In genomic region chr21:43866233-43866632, GRCh38 we compare ENCODE assay signal across 8 cellular contexts. TPM values are rescaled to one million over a fixed set of nuclear protein-coding genes. Genes with fewer than 3 reads are reported as not detected.
DNase-seq lines count a peak whose midpoint lies in the region; ATAC-seq, FAIRE-seq and TF ChIP-seq lines count a peak whose summit lies in the region.

No MANE protein-coding gene starts in this region.

- H3K9me3 ChIP-seq in SK-N-MC (ENCODE audit: low read depth, low read length) (no peaks in the 10 kb centered on the region), breast epithelium (no peaks in the 10 kb centered on the region), keratinocyte (ENCODE audit: control insufficient read depth, low read depth, low read length) (no peaks in the 10 kb centered on the region)

- ATAC-seq in HG03469 (IDR thresholded peaks at IDR 0.05; ENCODE audit: unreplicated experiment) = no peak

- H3K4me1 ChIP-seq in breast epithelium = peaks cover 4 to 7% of the 10 kb centered on the region in 2 donors
- peaks cover 26% of the 10 kb centered on the region for H3K4me1 ChIP-seq in keratinocyte (ENCODE audit: control insufficient read depth, extremely low read depth, insufficient read depth, low read length)

- H4K20me1 ChIP-seq in keratinocyte (ENCODE audit: control insufficient read depth, extremely low read depth, insufficient read depth, low read length) = peaks cover 8% of the 10 kb centered on the region

- peak overlapping the region; percentile 98 for H3K27ac ChIP-seq in 22Rv1
- H3K27ac ChIP-seq in SK-N-MC = peak overlapping the region; percentile 87
- peak overlapping the region; percentile 82 to 93 for H3K27ac ChIP-seq in breast epithelium
- H3K27ac ChIP-seq in keratinocyte (ENCODE audit: control insufficient read depth, insufficient read depth, low read length) = peak overlapping the region; percentile 60

- peaks cover 42% of the 10 kb centered on the region for H3K36me3 ChIP-seq in SK-N-MC (ENCODE audit: insufficient read depth, low read length)
- no peaks in the 10 kb centered on the region for H3K36me3 ChIP-seq in breast epithelium
- H3K36me3 ChIP-seq in keratinocyte (ENCODE audit: control insufficient read depth in 2 of 2, extremely low read depth in 1 of 2, insufficient read depth in 2 of 2, low read length in 2 of 2) = peaks cover 2 to 3% of the 10 kb centered on the region in 2 experiments

- H3K4me2 ChIP-seq in keratinocyte (ENCODE audit: control insufficient read depth, extremely low read depth, insufficient read depth, low read depth, low read length) = peak overlapping the region; percentile 86

- H3K9me1 ChIP-seq in keratinocyte (ENCODE audit: control insufficient read depth, extremely low read depth, insufficient read depth, low read length) = peaks cover 4% of the 10 kb centered on the region

- H3K79me2 ChIP-seq in keratinocyte (ENCODE audit: control insufficient read depth, insufficient read depth, low read length) = peaks cover 41% of the 10 kb centered on the region

- H3K4me3 ChIP-seq in SK-N-MC (peak overlapping the region; percentile 95), breast epithelium (peak overlapping the region; percentile 75 to 93 (median 89)), keratinocyte (ENCODE audit: control insufficient read depth in 2 of 3, extremely low read depth in 1 of 3, insufficient read depth in 2 of 3, low read depth in 1 of 3, low read length in 3 of 3) (peak overlapping the region; percentile 55 to 66 (median 65))

- dilution Hi-C loops in keratinocyte (cut with MboI; ENCODE audit: extremely low pct_ligation_motif_present, low sequenced_read_pairs) = no loop called here

- H3K9ac ChIP-seq in SK-N-MC (ENCODE audit: insufficient read length) (peak overlapping the region; percentile 92), keratinocyte (ENCODE audit: control insufficient read depth, extremely low read depth, insufficient read depth, low read length) (peak overlapping the region; percentile 77)

- FAIRE-seq in keratinocyte (lab: Jason Lieb, UNC) = no peak

- H3K27me3 ChIP-seq in breast epithelium (no peaks in the 10 kb centered on the region), keratinocyte (ENCODE audit: control insufficient read depth, extremely low read depth, insufficient read depth, low read length) (no peaks in the 10 kb centered on the region)

- DNase-seq in GM19238 (ENCODE audit: insufficient read length, low spot score) (peak; percentile 61), SK-N-MC (ENCODE audit: low read depth, low spot score) (peak; percentile 20), breast epithelium (ENCODE audit: low spot score in 2 of 2) (peak in 1 of 2 donors; percentile 48), keratinocyte (ENCODE audit: low read depth, low spot score) (no peak), SIG-M5 (lab: John Stamatoyannopoulos, UW) (no peak)
- DNase-seq in stimulated activated CD4-positive, alpha-beta T cell treated with anti-CD3 and anti-CD28 coated beads, Interleukin-15, amount 100 ng/mL, for 24 hours = peak; percentile 72

- peak overlapping the region; percentile 60 for H2AFZ ChIP-seq in keratinocyte (ENCODE audit: control insufficient read depth, low read length)

- no peak for TF ChIP-seq POLR2A in breast epithelium (IDR thresholded peaks at IDR 0.05)

- TF ChIP-seq CTCF in 22Rv1 (IDR thresholded peaks at IDR 0.05) (no peak), breast epithelium (IDR thresholded peaks at IDR 0.05) (no peak), keratinocyte (optimal IDR thresholded peaks at IDR 0.05 in 1 of 3, IDR thresholded peaks at IDR 0.05 in 1 of 3, conservative IDR thresholded peaks at IDR 0.05 in 1 of 3; ENCODE audit: extremely low read depth in 1 of 3, insufficient read depth in 2 of 3, low read length in 3 of 3) (no peak)

- intact Hi-C loops in breast epithelium (cut with DNase I; ENCODE audit: low total_unique reads) = loop anchor here (5.0 kb wide), 1 partner anchor 71 kb away; no protein-coding TSS in a partner anchor

RNA-seq across cellular contexts. Expression of gene AGPAT3, which starts 1.2 kb away (rescaled TPM):
- 10 to 100 TPM; 27.2 to 35.8 (median 28.2) TPM for total RNA-seq in breast epithelium
- polyA plus RNA-seq in keratinocyte = 21.6 to 23.4 TPM (median 21.7 TPM) in 3 replicates
- polyA plus RNA-seq in keratinocyte (2011; ENCODE audit: low read depth) = 28.0 TPM
- 15.5 and 22.7 TPM in 2 replicates for polyA plus RNA-seq in keratinocyte (2011; cell fraction: cytosol; rRNA removed)
- polyA plus RNA-seq in keratinocyte (2011; cell fraction: nucleus; rRNA removed) = 29.1 and 29.4 TPM in 2 replicates
- polyA plus RNA-seq in keratinocyte (2012; ENCODE audit: low replicate concordance) = 17.2 and 38.7 TPM in 2 replicates
- polyA minus RNA-seq in keratinocyte = 37.9 to 78.6 TPM (median 39.4 TPM) in 3 replicates
- polyA minus RNA-seq in keratinocyte (2011; cell fraction: cytosol; rRNA and poly(A)+ RNA removed) = 41.2 TPM
- polyA minus RNA-seq in keratinocyte (2011; cell fraction: nucleus; rRNA and poly(A)+ RNA removed) = 25.7 and 38.9 TPM in 2 replicates

Comparison
In these comparisons a context has a peak if more than half of its experiments do, and no peak if none do; other contexts are left out.
1. DNase-seq: peak in GM19238 (single experiment), SK-N-MC (single experiment) and stimulated activated CD4-positive, alpha-beta T cell treated with anti-CD3 and anti-CD28 coated beads, Interleukin-15, amount 100 ng/mL, for 24 hours (single experiment); none in keratinocyte (single experiment) and SIG-M5 (single experiment).
2. Peak in every context shown above with its lines, with median percentiles within 50 percentile points of each other: H3K27ac ChIP-seq and H3K4me3 ChIP-seq.